Comparison of ENCODE assay signal across 24 cellular contexts in the genomic region with DNA sequence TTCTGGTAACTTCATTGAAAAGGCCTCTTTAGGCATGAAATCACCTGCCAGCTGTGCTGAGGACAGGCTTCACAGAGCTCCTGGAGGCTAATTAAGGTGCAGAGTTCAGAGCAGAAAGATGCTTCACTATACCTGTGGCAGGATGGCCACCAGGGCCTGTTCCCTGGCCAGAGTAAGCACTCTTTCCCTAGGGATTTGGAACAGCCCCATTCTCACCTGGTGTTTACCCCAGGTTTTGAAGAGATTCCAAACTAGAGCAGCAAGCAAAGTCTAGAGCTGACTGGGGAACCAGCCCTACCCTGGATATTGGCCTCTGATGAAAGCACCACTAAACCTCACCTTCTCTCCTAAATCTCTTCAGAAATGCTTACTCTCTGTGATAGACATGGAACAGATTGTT.
DNase-seq lines count a peak whose midpoint lies in the region; ATAC-seq and TF ChIP-seq lines count a peak whose summit lies in the region.
"Had no signal": no experiment of that assay in that cellular context is flagged by ENCODE, and none has a peak within 500 bp of the region (broad histone marks: within the 10 kb centered on the region; RNA-seq: fewer than 3 reads in every experiment).

No MANE protein-coding gene starts in this region.

- no peaks in the 10 kb centered on the region for H3K9me2 ChIP-seq in hepatocyte (replicated peaks; ENCODE audit: insufficient read depth)

- no peak overlapping the region for H3K4me2 ChIP-seq in hepatocyte
- H3K4me2 ChIP-seq: BLaER1 had no signal

- DNase-seq in hepatocyte (ENCODE audit: low spot score) (no peak), left colon (no peak), OCI-M2 (lab: John Stamatoyannopoulos, UW; ENCODE audit: unreplicated experiment) (no peak)
- DNase-seq in natural killer cell treated with Interleukin-12 subunit alpha and Interleukin-12 subunit beta and Interleukin-15 and Interleukin-18, amount 100 ng/mL, for 72 hours (ENCODE audit: low spot score), result no peak
- DNase-seq: 8988T; ACHN; BE2C; C1 segment of cervical spinal cord; CD4-positive, alpha-beta memory T cell; CD4-positive, CD25-positive, alpha-beta regulatory T cell; CD8-positive, alpha-beta memory T cell; COR-L47; DMS 273 treated with DMSO at 0.1 percent for 48 hours; DMS153; DMS53; DMS79; DND-41; EL; GDM1 had no signal

- no peak overlapping the region for H2AFZ ChIP-seq in hepatocyte

- no peaks in the 10 kb centered on the region for H3K36me3 ChIP-seq in hepatocyte (replicated peaks; ENCODE audit: insufficient read depth, low read depth)

- peak overlapping the region; percentile 73 to 92 (median 84) for H3K27ac Mint-ChIP-seq in nephron
- no peak overlapping the region for H3K27ac Mint-ChIP-seq in natural killer cell treated with Interleukin-12 subunit alpha and Interleukin-12 subunit beta and Interleukin-15 and Interleukin-18, amount 100 ng/mL, for 72 hours
- H3K27ac Mint-ChIP-seq: CD4-positive, alpha-beta memory T cell; CD4-positive, CD25-positive, alpha-beta regulatory T cell had no signal

- H3K79me2 ChIP-seq in hepatocyte, result no peaks in the 10 kb centered on the region

- intact Hi-C loops in left colon (cut with DNase I, micrococcal nuclease), result no loop called here

- H3K9me3 ChIP-seq in hepatocyte (ENCODE audit: low read depth), result no peaks in the 10 kb centered on the region
- H3K9me3 ChIP-seq: BE2C, BLaER1 had no signal

- ATAC-seq in left colon, result peak; percentile 10
- no peak for ATAC-seq in GM19035 (IDR thresholded peaks at IDR 0.05; ENCODE audit: unreplicated experiment)
- ATAC-seq in natural killer cell treated with Interleukin-12 subunit alpha and Interleukin-12 subunit beta and Interleukin-15 and Interleukin-18, amount 100 ng/mL, for 72 hours, result no peak
- ATAC-seq: GM12878 had no signal

- H3K4me3 Mint-ChIP-seq in nephron, result no peak overlapping the region
- no peak overlapping the region for H3K4me3 Mint-ChIP-seq in natural killer cell treated with Interleukin-12 subunit alpha and Interleukin-12 subunit beta and Interleukin-15 and Interleukin-18, amount 100 ng/mL, for 72 hours
- H3K4me3 Mint-ChIP-seq: CD14-positive monocyte; CD4-positive, alpha-beta memory T cell; CD4-positive, CD25-positive, alpha-beta regulatory T cell; CD8-positive, alpha-beta memory T cell had no signal

- no peaks in the 10 kb centered on the region for H3K4me1 ChIP-seq in hepatocyte (ENCODE audit: insufficient read depth)
- H3K4me1 ChIP-seq: BE2C, BLaER1 had no signal

- no peaks in the 10 kb centered on the region for H3K4me1 Mint-ChIP-seq in nephron
- no peaks in the 10 kb centered on the region for H3K4me1 Mint-ChIP-seq in natural killer cell treated with Interleukin-12 subunit alpha and Interleukin-12 subunit beta and Interleukin-15 and Interleukin-18, amount 100 ng/mL, for 72 hours (ENCODE audit: low read depth in 2 of 2)
- H3K4me1 Mint-ChIP-seq: CD14-positive monocyte; CD4-positive, CD25-positive, alpha-beta regulatory T cell; CD8-positive, alpha-beta memory T cell had no signal

- H4K20me1 ChIP-seq in hepatocyte (ENCODE audit: insufficient read depth, poor library complexity, severe bottlenecking), result no peaks in the 10 kb centered on the region
- H4K20me1 ChIP-seq: BLaER1 had no signal

- no peak overlapping the region for H3K4me3 ChIP-seq in hepatocyte
- H3K4me3 ChIP-seq: BLaER1, GM12878 had no signal

- H3K27me3 Mint-ChIP-seq in nephron (ENCODE audit: low read depth), result no peaks in the 10 kb centered on the region
- H3K27me3 Mint-ChIP-seq in natural killer cell treated with Interleukin-12 subunit alpha and Interleukin-12 subunit beta and Interleukin-15 and Interleukin-18, amount 100 ng/mL, for 72 hours, result no peaks in the 10 kb centered on the region
- H3K27me3 Mint-ChIP-seq: CD4-positive, alpha-beta memory T cell; CD4-positive, CD25-positive, alpha-beta regulatory T cell; CD8-positive, alpha-beta memory T cell had no signal

- H3K9me3 Mint-ChIP-seq in nephron, result peaks cover 31% of the 10 kb centered on the region
- H3K9me3 Mint-ChIP-seq in natural killer cell treated with Interleukin-12 subunit alpha and Interleukin-12 subunit beta and Interleukin-15 and Interleukin-18, amount 100 ng/mL, for 72 hours, result peaks cover 18% of the 10 kb centered on the region

- no peaks in the 10 kb centered on the region for H3K27me3 ChIP-seq in hepatocyte
- H3K27me3 ChIP-seq: BE2C, BLaER1 had no signal

- peaks cover 53% of the 10 kb centered on the region for H3K36me3 Mint-ChIP-seq in nephron (ENCODE audit: low read depth)
- H3K36me3 Mint-ChIP-seq in natural killer cell treated with Interleukin-12 subunit alpha and Interleukin-12 subunit beta and Interleukin-15 and Interleukin-18, amount 100 ng/mL, for 72 hours, result peaks cover 40% of the 10 kb centered on the region

- no peak for TF ChIP-seq CTCF in hepatocyte (IDR thresholded peaks at IDR 0.05; ENCODE audit: poor library complexity)
- no peak for TF ChIP-seq CTCF in nephron (IDR thresholded peaks at IDR 0.05; ENCODE audit: unreplicated experiment in 3 of 3)

- H3K27ac ChIP-seq in hepatocyte, result peak overlapping the region; percentile 71
- H3K27ac ChIP-seq: BLaER1 had no signal

Comparison
In these comparisons a context has a peak if more than half of its experiments do, and no peak if none do; other contexts are left out.
1. H3K27ac Mint-ChIP-seq: peak in nephron (3 of 3); none in natural killer cell treated with Interleukin-12 subunit alpha and Interleukin-12 subunit beta and Interleukin-15 and Interleukin-18, amount 100 ng/mL, for 72 hours (0 of 2).